ENCODE assay signal across 11 cellular contexts in genomic region chr10:80410122-80410521, GRCh38. TPM values are rescaled to one million over a fixed set of nuclear protein-coding genes. Genes with fewer than 3 reads are reported as not detected.
DNase-seq lines count a peak whose midpoint lies in the region; ATAC-seq and TF ChIP-seq lines count a peak whose summit lies in the region.
"Had no signal": no experiment of that assay in that cellular context is flagged by ENCODE, and none has a peak within 500 bp of the region (broad histone marks: within the 10 kb centered on the region; RNA-seq: fewer than 3 reads in every experiment).

No MANE protein-coding gene starts in this region.

- TF ChIP-seq CTCF in RWPE1 (conservative IDR thresholded peaks at IDR 0.05; ENCODE audit: low read depth) (no peak), chondrocyte (IDR thresholded peaks at IDR 0.05) (no peak), right lobe of liver (IDR thresholded peaks at IDR 0.05) (no peak), smooth muscle cell (IDR thresholded peaks at IDR 0.05; ENCODE audit: borderline replicate concordance, insufficient read depth, poor library complexity, severe bottlenecking) (no peak)

- H3K36me3 ChIP-seq in right lobe of liver: no peaks in the 10 kb centered on the region
- H3K36me3 ChIP-seq in smooth muscle cell (ENCODE audit: low read depth): no peaks in the 10 kb centered on the region

- H2AFZ ChIP-seq in smooth muscle cell (ENCODE audit: low read depth): no peak overlapping the region

- H3K9me3 ChIP-seq in right lobe of liver (no peaks in the 10 kb centered on the region), smooth muscle cell (replicated peaks; ENCODE audit: low read depth) (no peaks in the 10 kb centered on the region)

- POLR2A ChIA-PET in RWPE1 (lab: Yijun Ruan, JAX; ENCODE audit: low non-redundant PET): no interaction called here

- H3F3A ChIP-seq in smooth muscle cell (ENCODE audit: low read depth): peaks cover 30% of the 10 kb centered on the region

- H3K27ac ChIP-seq in RWPE1 (peak overlapping the region; percentile 54), right lobe of liver (peak overlapping the region in 2 of 3 donors; percentile 48 to 71), smooth muscle cell (ENCODE audit: low read depth) (peak overlapping the region; percentile 9)

- CTCF ChIA-PET in RWPE1 (lab: Yijun Ruan, JAX): interaction anchor here (0.6 to 1.2 kb wide), 2 partner anchors 106 to 628 kb away, joined by 3 to 4 read pairs; no protein-coding TSS in a partner anchor

- peaks cover 8% of the 10 kb centered on the region for H3K79me2 ChIP-seq in smooth muscle cell (ENCODE audit: low read depth)

- no peaks in the 10 kb centered on the region for H3K27me3 ChIP-seq in right lobe of liver
- no peaks in the 10 kb centered on the region for H3K27me3 ChIP-seq in smooth muscle cell (ENCODE audit: low read depth)

- H3K4me2 ChIP-seq in smooth muscle cell: peak overlapping the region; percentile 93

- H3K9ac ChIP-seq in smooth muscle cell (ENCODE audit: low read depth): no peak overlapping the region

- intact Hi-C loops in right lobe of liver (cut with DNase I): no loop called here

- H3K4me3 Mint-ChIP-seq in chondrocyte (ENCODE audit: unreplicated experiment): peak overlapping the region; percentile 45

- peaks cover 0 to 68% (median 30%) of the 10 kb centered on the region in 4 donors for H3K4me1 ChIP-seq in right lobe of liver
- peaks cover 57% of the 10 kb centered on the region for H3K4me1 ChIP-seq in smooth muscle cell (ENCODE audit: low read depth)

- peak; percentile 50 to 73 (median 68) for ATAC-seq in right lobe of liver
- no peak for ATAC-seq in HG03378 (IDR thresholded peaks at IDR 0.05; ENCODE audit: unreplicated experiment)

- no CpG with 5 or more reads among the region's 2 CpGs for WGBS in right lobe of liver (ENCODE audit: insufficient coverage, low coverage, low lambda C conversion rate, missing lambda C conversion rate)
- WGBS in smooth muscle cell (ENCODE audit: low lambda C conversion rate): 54% methylated on average over 2 of the region's 2 CpGs

- DNase-seq in RWPE1 (ENCODE audit: low spot score) (no peak), chondrocyte (ENCODE audit: low spot score) (no peak), right lobe of liver (peak; percentile 61 to 85 (median 79)), smooth muscle cell (lab: John Stamatoyannopoulos, UW; ENCODE audit: unreplicated experiment) (no peak), NCI-H526 (lab: John Stamatoyannopoulos, UW) (no peak), LoVo (ENCODE audit: low spot score) (no peak)
- DNase-seq: activated CD4-positive, CD25-positive, alpha-beta regulatory T cell treated with anti-CD3 and anti-CD28 coated beads, Interleukin-2, amount 50 U/mL, for 72 hours; DMS79 treated with DMSO at 0.1 percent for 48 hours; stimulated activated CD4-positive, alpha-beta T cell treated with anti-CD3 and anti-CD28 coated beads, Interleukin-4, amount 100 ng/mL, for 4 hours had no signal

- H3K9me3 Mint-ChIP-seq in chondrocyte (ENCODE audit: low read depth): no peaks in the 10 kb centered on the region

- H3K4me3 ChIP-seq in right lobe of liver (peak overlapping the region in 2 of 3 donors; percentile 9 to 14), smooth muscle cell (peak overlapping the region; percentile 72)

- H4K20me1 ChIP-seq in smooth muscle cell (ENCODE audit: low read depth): peaks cover 22% of the 10 kb centered on the region

- TF ChIP-seq POLR2A in right lobe of liver (IDR thresholded peaks at IDR 0.05): no peak

- H3K27me3 Mint-ChIP-seq in chondrocyte (ENCODE audit: low read depth): no peaks in the 10 kb centered on the region

- peaks cover 81% of the 10 kb centered on the region for H3K4me1 Mint-ChIP-seq in chondrocyte (ENCODE audit: low read depth)

- peak overlapping the region; percentile 73 for H3K27ac Mint-ChIP-seq in chondrocyte (ENCODE audit: unreplicated experiment)

- no peaks in the 10 kb centered on the region for H3K36me3 Mint-ChIP-seq in chondrocyte (ENCODE audit: low read depth)

RNA-seq across cellular contexts. Expression of gene PRXL2A, which starts 1.8 kb away (rescaled TPM):
- 47.4 to 86.9 TPM (median 83.9 TPM) in 3 replicates for total RNA-seq in chondrocyte
- 10 to 100 TPM; 41.3 to 89.8 (median 80.5) TPM for total RNA-seq in right lobe of liver
- total RNA-seq in smooth muscle cell: 28.8 and 43.6 TPM in 2 replicates
- polyA plus RNA-seq in smooth muscle cell: 80.0 and 82.0 TPM in 2 replicates

RNA-seq across cellular contexts. Expression of gene TSPAN14, which starts 44.0 kb away (rescaled TPM):
- 23.0 to 57.4 TPM (median 53.8 TPM) in 3 replicates for total RNA-seq in chondrocyte
- 10 to 100 TPM; 22.1 to 39.0 (median 28.4) TPM for total RNA-seq in right lobe of liver
- 39.8 and 42.7 TPM in 2 replicates for total RNA-seq in smooth muscle cell
- polyA plus RNA-seq in smooth muscle cell: 46.3 and 82.5 TPM in 2 replicates

RNA-seq across cellular contexts. Expression of gene DYDC2, which starts 53.5 kb away (rescaled TPM):
- total RNA-seq in chondrocyte (not detected in 3 replicates), right lobe of liver (1 to 10 TPM in 2 of 6 experiments, under 1 TPM in 2, not detected in 2; 0.34 to 2.5 (median 0.84) TPM), smooth muscle cell (not detected in 2 replicates)
- not detected in 2 replicates for polyA plus RNA-seq in smooth muscle cell

RNA-seq across cellular contexts. Expression of gene DYDC1, which starts 53.6 kb away (rescaled TPM):
- not detected in 3 replicates for total RNA-seq in chondrocyte
- not detected for total RNA-seq in right lobe of liver
- total RNA-seq in smooth muscle cell: not detected in 2 replicates
- not detected in 2 replicates for polyA plus RNA-seq in smooth muscle cell
- polyA plus RNA-seq: thymus had no signal

Comparison
In these comparisons a context has a peak if more than half of its experiments do, and no peak if none do; other contexts are left out.
1. DNase-seq: peak in right lobe of liver (3 of 3); none in RWPE1 (single experiment), chondrocyte (single experiment), smooth muscle cell (single experiment), NCI-H526 (0 of 2) and LoVo (single experiment).
2. H3K27ac ChIP-seq: peak in every context shown above with its lines; median percentile 60 in right lobe of liver; 54 in RWPE1; 9 in smooth muscle cell.